8 cellular contexts compared by ENCODE assay signal in genomic region chr19:17076539-17076919, GRCh38. TPM values are rescaled to one million over a fixed set of nuclear protein-coding genes. Genes with fewer than 3 reads are reported as not detected.
DNase-seq lines count a peak whose midpoint lies in the region; ATAC-seq and TF ChIP-seq lines count a peak whose summit lies in the region.

No MANE protein-coding gene starts in this region.

- ATAC-seq in HG02759 (IDR thresholded peaks at IDR 0.05; ENCODE audit: unreplicated experiment), result no peak

- H3K9me3 Mint-ChIP-seq in activated T-cell treated with anti-CD3 and anti-CD28 coated beads, Interleukin-2, amount 50 U/mL, for 24 hours, result no peaks in the 10 kb centered on the region

- TF ChIP-seq CTCF in GM20000 (IDR thresholded peaks at IDR 0.05; ENCODE audit: extremely low read depth, missing control alignments), result no peak
- TF ChIP-seq CTCF in fibroblast of the aortic adventitia (IDR thresholded peaks at IDR 0.05; ENCODE audit: insufficient read depth, low read length), result no peak
- TF ChIP-seq CTCF in retinal pigment epithelial cell (conservative IDR thresholded peaks at IDR 0.05; ENCODE audit: low read depth, low read length), result no peak

- no peaks in the 10 kb centered on the region for H3K27me3 Mint-ChIP-seq in activated T-cell treated with anti-CD3 and anti-CD28 coated beads, Interleukin-2, amount 50 U/mL, for 24 hours

- H3K4me1 Mint-ChIP-seq in activated T-cell treated with anti-CD3 and anti-CD28 coated beads, Interleukin-2, amount 50 U/mL, for 24 hours (ENCODE audit: low read depth), result peaks cover 71% of the 10 kb centered on the region

- peaks cover 54% of the 10 kb centered on the region for H3K36me3 Mint-ChIP-seq in activated T-cell treated with anti-CD3 and anti-CD28 coated beads, Interleukin-2, amount 50 U/mL, for 24 hours (ENCODE audit: low read depth)

- H3K4me3 Mint-ChIP-seq in activated T-cell treated with anti-CD3 and anti-CD28 coated beads, Interleukin-2, amount 50 U/mL, for 24 hours, result peak overlapping the region; percentile 98

- H3K27ac Mint-ChIP-seq in activated T-cell treated with anti-CD3 and anti-CD28 coated beads, Interleukin-2, amount 50 U/mL, for 24 hours, result peak overlapping the region; percentile 93

- H3K4me3 ChIP-seq in fibroblast of the aortic adventitia (ENCODE audit: low read depth, low read length), result peak overlapping the region; percentile 90
- peak overlapping the region; percentile 86 for H3K4me3 ChIP-seq in retinal pigment epithelial cell (ENCODE audit: low read length)

- DNase-seq in A172 (ENCODE audit: low spot score), result peak; percentile 26
- peak; percentile 58 for DNase-seq in GM20000 (ENCODE audit: low spot score)
- DNase-seq in activated T-cell treated with anti-CD3 and anti-CD28 coated beads, Interleukin-2, amount 50 U/mL, for 24 hours, result peak; percentile 57
- DNase-seq in fibroblast of the aortic adventitia (ENCODE audit: low read depth), result no peak
- DNase-seq in retinal pigment epithelial cell (ENCODE audit: low read depth), result no peak
- no peak for DNase-seq in NCI-H2171 (lab: John Stamatoyannopoulos, UW)
- no peak for DNase-seq in SHP77 (lab: John Stamatoyannopoulos, UW)

RNA-seq across cellular contexts. Expression of gene MYO9B, which starts 1.0 kb away (rescaled TPM):
- 37.6 and 43.8 TPM in 2 replicates for total RNA-seq in A172 (2014; rRNA removed; shearing (Covaris generic))
- 58.9 and 103 TPM in 2 replicates for total RNA-seq in fibroblast of the aortic adventitia (ENCODE audit: low replicate concordance)

RNA-seq across cellular contexts. Expression of gene HAUS8, which starts 1.3 kb away (rescaled TPM):
- total RNA-seq in A172 (2014; rRNA removed; shearing (Covaris generic)), result 22.2 and 26.7 TPM in 2 replicates
- 0.33 and 5.2 TPM in 2 replicates for total RNA-seq in fibroblast of the aortic adventitia (ENCODE audit: low replicate concordance)

RNA-seq across cellular contexts. Expression of gene CPAMD8, which starts 49.9 kb away (rescaled TPM):
- total RNA-seq in A172 (2014; rRNA removed; shearing (Covaris generic)), result not detected in 2 replicates
- 0.18 and 2.5 TPM in 2 replicates for total RNA-seq in fibroblast of the aortic adventitia (ENCODE audit: low replicate concordance)

Comparison
In these comparisons a context has a peak if more than half of its experiments do, and no peak if none do; other contexts are left out.
1. DNase-seq: peak in A172 (single experiment), GM20000 (single experiment) and activated T-cell treated with anti-CD3 and anti-CD28 coated beads, Interleukin-2, amount 50 U/mL, for 24 hours (single experiment); none in fibroblast of the aortic adventitia (single experiment), retinal pigment epithelial cell (single experiment), NCI-H2171 (single experiment) and SHP77 (0 of 2).